In the genomic region with DNA sequence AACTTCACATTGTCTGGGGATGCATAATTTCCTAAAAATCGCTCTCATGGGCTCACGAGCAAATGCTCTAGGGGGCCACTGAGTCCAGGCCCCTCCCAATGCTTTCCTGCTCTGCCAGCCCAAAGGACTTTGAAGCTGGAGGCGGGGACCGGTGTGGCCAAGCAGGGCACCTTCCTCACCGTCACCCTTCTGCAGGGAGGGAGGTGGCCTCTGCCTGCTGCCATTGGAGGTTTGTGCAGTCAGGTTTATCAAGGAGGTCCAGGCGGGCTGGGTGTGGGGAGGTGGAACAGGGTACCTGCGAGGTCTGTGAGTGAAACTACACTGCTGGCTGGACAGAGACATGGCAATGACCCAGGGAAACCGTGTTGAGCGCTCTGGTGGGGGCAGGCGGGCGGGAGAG, we compare ENCODE assay signal across 31 cellular contexts.
"Had no signal": no experiment of that assay in that cellular context is flagged by ENCODE, and none has a peak within 500 bp of the region (broad histone marks: within the 10 kb centered on the region; RNA-seq: fewer than 3 reads in every experiment).

No MANE protein-coding gene starts in this region.

- H3K4me3 Mint-ChIP-seq: activated CD8-positive, alpha-beta memory T cell treated with anti-CD3 and anti-CD28 coated beads, Interleukin-2, amount 10 ng/mL, durations not matched to agents 7 days and 5 days; activated CD8-positive, alpha-beta T cell treated with anti-CD3 and anti-CD28 coated beads for 36 hours; activated naive CD8-positive, alpha-beta T cell; nephron; T-helper 1 cell treated with Interleukin-12 subunit alpha and Interleukin-12 subunit beta and Interleukin-4 antibody, amounts not matched to agents 30 μg/mL and 1 μg/mL, for 36 hours had no signal

- H3K4me3 ChIP-seq: coronary artery, dorsolateral prefrontal cortex, lower lobe of right lung, ovary, tibial nerve had no signal

- H3K27ac ChIP-seq: coronary artery, dorsolateral prefrontal cortex, lower lobe of right lung, ovary, tibial nerve, WERI-Rb-1 had no signal

- H3K27me3 ChIP-seq: dorsolateral prefrontal cortex, ovary, tibial nerve had no signal

- H3K27ac Mint-ChIP-seq: activated CD8-positive, alpha-beta memory T cell treated with anti-CD3 and anti-CD28 coated beads, Interleukin-2, amount 10 ng/mL, durations not matched to agents 7 days and 5 days; activated CD8-positive, alpha-beta T cell treated with anti-CD3 and anti-CD28 coated beads for 36 hours; activated naive CD8-positive, alpha-beta T cell; activated T-helper 2 cell treated with anti-CD3 and anti-CD28 coated beads, Interferon-gamma antibody, Interleukin-2, Interleukin-4, amounts not matched to agents 10 μg/mL and 5 μg/mL and 100 μg/mL, durations not matched to agents 14 hours and 24 hours and 36 hours; progenitor cell of endocrine pancreas; T-helper 1 cell treated with Interleukin-12 subunit alpha and Interleukin-12 subunit beta and Interleukin-4 antibody, amounts not matched to agents 30 μg/mL and 1 μg/mL, for 36 hours had no signal

- H3K4me1 ChIP-seq: lower lobe of right lung had no signal

- H3K9me3 ChIP-seq: ovary, SK-N-SH had no signal

- H3K27me3 Mint-ChIP-seq: activated CD8-positive, alpha-beta memory T cell treated with anti-CD3 and anti-CD28 coated beads, Interleukin-2, amount 10 ng/mL, durations not matched to agents 7 days and 5 days; activated CD8-positive, alpha-beta T cell treated with anti-CD3 and anti-CD28 coated beads for 36 hours; activated naive CD8-positive, alpha-beta T cell; progenitor cell of endocrine pancreas had no signal

- H3K36me3 ChIP-seq: ovary had no signal

- ATAC-seq: activated CD8-positive, alpha-beta memory T cell treated with anti-CD3 and anti-CD28 coated beads, Interleukin-2, amount 10 ng/mL, durations not matched to agents 7 days and 5 days; activated CD8-positive, alpha-beta T cell treated with anti-CD3 and anti-CD28 coated beads for 36 hours; lower lobe of right lung had no signal

- DNase-seq: activated CD4-positive, alpha-beta T cell treated with anti-CD3 and anti-CD28 coated beads for 1 hour; activated CD4-positive, alpha-beta T cell treated with anti-CD3 and anti-CD28 coated beads, Interleukin-2, amount 50 U/mL, for 1 hour; activated CD8-positive, alpha-beta memory T cell treated with anti-CD3 and anti-CD28 coated beads, Interleukin-2, amount 10 ng/mL, durations not matched to agents 7 days and 5 days; activated CD8-positive, alpha-beta T cell treated with anti-CD3 and anti-CD28 coated beads for 36 hours; activated T-cell treated with anti-CD3 and anti-CD28 coated beads, Interleukin-2, amount 50 U/mL, for 48 hours; anterior cingulate cortex; cerebellar nuclear complex; dorsolateral prefrontal cortex; effector memory CD4-positive, alpha-beta T cell; glutamatergic neuron; lower lobe of right lung; mesenchymal stem cell; ovary; retina; SK-N-SH; stimulated activated CD4-positive, alpha-beta T cell treated with anti-CD3 and anti-CD28 coated beads, Interleukin-15, amount 100 ng/mL, for 24 hours; stimulated activated CD4-positive, alpha-beta T cell treated with anti-CD3 and anti-CD28 coated beads, Interleukin-2, amount 100 ng/mL, for 24 hours; stimulated activated naive CD4-positive, alpha-beta T cell; SW 1271; T-helper 9 cell; WERI-Rb-1 had no signal

- H3K9me3 Mint-ChIP-seq: nephron had no signal

- FAIRE-seq: frontal cortex, keratinocyte, TTC549 had no signal
